In the genomic region with DNA sequence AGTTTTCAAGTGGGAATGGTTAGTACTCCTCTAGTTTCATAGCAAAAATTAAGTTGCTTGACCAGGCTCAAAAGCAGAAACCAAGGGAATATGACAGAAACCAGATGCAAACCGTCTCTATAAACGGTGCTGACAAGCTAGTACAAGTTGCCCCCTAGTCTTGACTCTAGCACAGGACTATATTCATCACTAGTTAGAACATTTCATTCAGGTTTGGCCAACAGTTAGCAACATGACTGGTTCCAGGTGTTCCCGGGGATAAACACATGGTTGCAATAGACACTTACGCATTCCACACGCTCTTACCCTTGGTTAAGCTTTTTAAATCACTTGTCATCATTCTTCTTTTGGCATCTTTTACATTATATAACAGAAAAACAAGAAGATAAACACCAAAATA, we compare ENCODE assay signal across 19 cellular contexts.
A peak's percentile ranks its signal among the peaks of the same experiment; 100 is the strongest.
DNase-seq lines count a peak whose midpoint lies in the region; ATAC-seq and TF ChIP-seq lines count a peak whose summit lies in the region.
"Had no signal": no experiment of that assay in that cellular context is flagged by ENCODE, and none has a peak within 500 bp of the region (broad histone marks: within the 10 kb centered on the region; RNA-seq: fewer than 3 reads in every experiment).

No MANE protein-coding gene starts in this region.

- peaks cover 71% of the 10 kb centered on the region for H3K36me3 Mint-ChIP-seq in activated CD8-positive, alpha-beta T cell treated with anti-CD3 and anti-CD28 coated beads for 36 hours (ENCODE audit: low read depth)
- H3K36me3 Mint-ChIP-seq in activated CD8-positive, alpha-beta T cell treated with anti-CD3 and anti-CD28 coated beads, Interleukin-2, amount 10 ng/mL, durations not matched to agents 7 days and 5 days (ENCODE audit: low read depth) = peaks cover 68% of the 10 kb centered on the region
- peaks cover 71% of the 10 kb centered on the region for H3K36me3 Mint-ChIP-seq in endodermal cell (ENCODE audit: low read depth)
- H3K36me3 Mint-ChIP-seq in naive B cell = peaks cover 48 to 49% of the 10 kb centered on the region in 2 donors

- peaks cover 46 to 82% (median 60%) of the 10 kb centered on the region in 11 experiments for H3K36me3 ChIP-seq in BLaER1 treated with 17β-estradiol and CSF1 and Interleukin-3, amounts not matched to agents 10 nM and 100 nM
- H3K36me3 ChIP-seq in endodermal cell (ENCODE audit: control insufficient read depth, insufficient read depth, low read length) (peaks cover 51% of the 10 kb centered on the region), body of pancreas (replicated peaks in 1 of 2; ENCODE audit: insufficient read depth in 1 of 2, low read depth in 2 of 2) (peaks cover 0 to 5% of the 10 kb centered on the region in 2 donors)

- H3K4me2 ChIP-seq in BLaER1 treated with 17β-estradiol and CSF1 and Interleukin-3, amounts not matched to agents 10 nM and 100 nM = peak overlapping the region; percentile 38 to 68 (median 60); a peak in 21 of 22 replicates

- POLR2A ChIA-PET in activated CD8-positive, alpha-beta T cell treated with anti-CD3 and anti-CD28 coated beads for 36 hours (lab: Charles Lee) = no interaction called here
- POLR2A ChIA-PET in activated CD8-positive, alpha-beta T cell treated with anti-CD3 and anti-CD28 coated beads, Interleukin-2, amount 10 ng/mL, durations not matched to agents 7 days and 5 days (lab: Charles Lee) = no interaction called here

- 0 out of 22 replicates have a peak overlapping the region, but pooled peaks of 2 of the 11 experiments have one; percentile 21 to 31 for H3K9ac ChIP-seq in BLaER1 treated with 17β-estradiol and CSF1 and Interleukin-3, amounts not matched to agents 10 nM and 100 nM
- H3K9ac ChIP-seq in endodermal cell (ENCODE audit: extremely low read depth, low read length, poor library complexity, severe bottlenecking) = no peak overlapping the region

- no peak overlapping the region; a peak in 1 of 20 replicates for H3K4me3 ChIP-seq in BLaER1 treated with 17β-estradiol and CSF1 and Interleukin-3, amounts not matched to agents 10 nM and 100 nM
- H3K4me3 ChIP-seq in endodermal cell (ENCODE audit: low read length) = no peak overlapping the region
- no peak overlapping the region for H3K4me3 ChIP-seq in body of pancreas

- TF ChIP-seq POLR2A in body of pancreas (IDR thresholded peaks at IDR 0.05) = no peak

- intact Hi-C loops in activated CD8-positive, alpha-beta T cell treated with anti-CD3 and anti-CD28 coated beads for 36 hours (cut with micrococcal nuclease) = no loop called here
- intact Hi-C loops in body of pancreas (cut with DNase I) = no loop called here

- H3K9me3 ChIP-seq in BLaER1 treated with 17β-estradiol and CSF1 and Interleukin-3, amounts not matched to agents 10 nM and 100 nM (replicated peaks in 1 of 11) = peaks cover 19 to 36% (median 29%) of the 10 kb centered on the region in 11 experiments
- H3K9me3 ChIP-seq in endodermal cell (ENCODE audit: control insufficient read depth, low read length) (peaks cover 18% of the 10 kb centered on the region), body of pancreas (no peaks in the 10 kb centered on the region)

- CTCF ChIA-PET in activated CD8-positive, alpha-beta T cell treated with anti-CD3 and anti-CD28 coated beads for 36 hours (lab: Charles Lee) = no interaction called here
- CTCF ChIA-PET in activated CD8-positive, alpha-beta T cell treated with anti-CD3 and anti-CD28 coated beads, Interleukin-2, amount 10 ng/mL, durations not matched to agents 7 days and 5 days (lab: Charles Lee) = no interaction called here

- no peaks in the 10 kb centered on the region for H3K27me3 Mint-ChIP-seq in activated CD8-positive, alpha-beta T cell treated with anti-CD3 and anti-CD28 coated beads for 36 hours
- H3K27me3 Mint-ChIP-seq in activated CD8-positive, alpha-beta T cell treated with anti-CD3 and anti-CD28 coated beads, Interleukin-2, amount 10 ng/mL, durations not matched to agents 7 days and 5 days (ENCODE audit: low read depth) = no peaks in the 10 kb centered on the region
- H3K27me3 Mint-ChIP-seq in endodermal cell (ENCODE audit: insufficient read depth) = no peaks in the 10 kb centered on the region
- H3K27me3 Mint-ChIP-seq in naive B cell = no peaks in the 10 kb centered on the region

- peaks cover 16 to 40% (median 29%) of the 10 kb centered on the region in 10 experiments for H3K4me1 ChIP-seq in BLaER1 treated with 17β-estradiol and CSF1 and Interleukin-3, amounts not matched to agents 10 nM and 100 nM
- H3K4me1 ChIP-seq in endodermal cell (ENCODE audit: control insufficient read depth, insufficient read depth, low read length) (no peaks in the 10 kb centered on the region), body of pancreas (no peaks in the 10 kb centered on the region)

- peaks cover 9% of the 10 kb centered on the region for H3K9me3 Mint-ChIP-seq in activated CD8-positive, alpha-beta T cell treated with anti-CD3 and anti-CD28 coated beads for 36 hours
- no peaks in the 10 kb centered on the region for H3K9me3 Mint-ChIP-seq in activated CD8-positive, alpha-beta T cell treated with anti-CD3 and anti-CD28 coated beads, Interleukin-2, amount 10 ng/mL, durations not matched to agents 7 days and 5 days (ENCODE audit: insufficient read depth)
- H3K9me3 Mint-ChIP-seq in endodermal cell (peaks cover 17% of the 10 kb centered on the region), naive B cell (peaks cover 0 to 9% (median 5%) of the 10 kb centered on the region in 7 donors)

- H3K27me3 ChIP-seq in BLaER1 treated with 17β-estradiol and CSF1 and Interleukin-3, amounts not matched to agents 10 nM and 100 nM = no peaks in the 10 kb centered on the region
- H3K27me3 ChIP-seq in endodermal cell (ENCODE audit: control insufficient read depth, insufficient read depth, low read length, poor library complexity, severe bottlenecking) (no peaks in the 10 kb centered on the region), body of pancreas (no peaks in the 10 kb centered on the region)

- H4K20me1 ChIP-seq in BLaER1 treated with 17β-estradiol and CSF1 and Interleukin-3, amounts not matched to agents 10 nM and 100 nM = no peaks in the 10 kb centered on the region

- peaks cover 10% of the 10 kb centered on the region for H3K4me1 Mint-ChIP-seq in activated CD8-positive, alpha-beta T cell treated with anti-CD3 and anti-CD28 coated beads for 36 hours (ENCODE audit: low read depth)
- H3K4me1 Mint-ChIP-seq in activated CD8-positive, alpha-beta T cell treated with anti-CD3 and anti-CD28 coated beads, Interleukin-2, amount 10 ng/mL, durations not matched to agents 7 days and 5 days (ENCODE audit: low read depth) = peaks cover 8% of the 10 kb centered on the region
- H3K4me1 Mint-ChIP-seq in endodermal cell = peaks cover 5% of the 10 kb centered on the region
- H3K4me1 Mint-ChIP-seq in naive B cell = peaks cover 12 to 15% (median 13%) of the 10 kb centered on the region in 3 donors
- H3K4me1 Mint-ChIP-seq: H9 had no signal

- no peak for ATAC-seq in activated CD8-positive, alpha-beta T cell treated with anti-CD3 and anti-CD28 coated beads for 36 hours
- no peak for ATAC-seq in activated CD8-positive, alpha-beta T cell treated with anti-CD3 and anti-CD28 coated beads, Interleukin-2, amount 10 ng/mL, durations not matched to agents 7 days and 5 days
- ATAC-seq in naive B cell (ENCODE audit: low read depth in 2 of 2) (no peak), body of pancreas (no peak), GM21717 (IDR thresholded peaks at IDR 0.05; ENCODE audit: unreplicated experiment) (no peak)

- WGBS in endodermal cell (ENCODE audit: insufficient coverage in 1 of 2, insufficient read length in 1 of 2), 2 experiments = 89 to 97% methylated on average over 4 to 5 of the region's 5 CpGs
- WGBS in body of pancreas, 2 donors = 90 to 91% methylated on average over 5 of the region's 5 CpGs

- no peak overlapping the region for H3K4me3 Mint-ChIP-seq in activated CD8-positive, alpha-beta T cell treated with anti-CD3 and anti-CD28 coated beads for 36 hours
- H3K4me3 Mint-ChIP-seq in activated CD8-positive, alpha-beta T cell treated with anti-CD3 and anti-CD28 coated beads, Interleukin-2, amount 10 ng/mL, durations not matched to agents 7 days and 5 days = no peak overlapping the region
- H3K4me3 Mint-ChIP-seq in endodermal cell = no peak overlapping the region
- H3K4me3 Mint-ChIP-seq in naive B cell = no peak overlapping the region
- H3K4me3 Mint-ChIP-seq: CD14-positive monocyte, H9 had no signal

- H3K27ac Mint-ChIP-seq in activated CD8-positive, alpha-beta T cell treated with anti-CD3 and anti-CD28 coated beads for 36 hours = peak overlapping the region; percentile 35
- no peak overlapping the region for H3K27ac Mint-ChIP-seq in activated CD8-positive, alpha-beta T cell treated with anti-CD3 and anti-CD28 coated beads, Interleukin-2, amount 10 ng/mL, durations not matched to agents 7 days and 5 days
- H3K27ac Mint-ChIP-seq in endodermal cell (peak overlapping the region; percentile 31), naive B cell (peak overlapping the region in 5 of 6 donors; percentile 31 to 73 (median 46))
- H3K27ac Mint-ChIP-seq: CD14-positive monocyte had no signal

- TF ChIP-seq CTCF in activated CD8-positive, alpha-beta T cell treated with anti-CD3 and anti-CD28 coated beads for 36 hours (IDR thresholded peaks at IDR 0.05) = no peak
- TF ChIP-seq CTCF in endodermal cell (conservative IDR thresholded peaks at IDR 0.05) (no peak), body of pancreas (IDR thresholded peaks at IDR 0.05) (no peak)

- no peak for DNase-seq in activated CD8-positive, alpha-beta T cell treated with anti-CD3 and anti-CD28 coated beads for 36 hours
- no peak for DNase-seq in activated CD8-positive, alpha-beta T cell treated with anti-CD3 and anti-CD28 coated beads, Interleukin-2, amount 10 ng/mL, durations not matched to agents 7 days and 5 days
- no peak for DNase-seq in endodermal cell
- DNase-seq in naive B cell = no peak
- DNase-seq in body of pancreas = no peak
- no peak for DNase-seq in stimulated activated CD4-positive, alpha-beta T cell treated with anti-CD3 and anti-CD28 coated beads, Interleukin-2, amount 100 ng/mL, for 48 hours
- DNase-seq: 8988T; COR-L47; DMS153; H9; Karpas-422; MM.1S; NCI-H1105 treated with DMSO at 0.1 percent for 48 hours; NCI-H187; NCI-H69; NK-92 treated with Interleukin-12 subunit alpha and Interleukin-12 subunit beta, amount 100 ng/mL, for 24 hours had no signal

- peak overlapping the region in 1 of 11 experiments; percentile 7; a peak in 3 of 22 replicates for H3K27ac ChIP-seq in BLaER1 treated with 17β-estradiol and CSF1 and Interleukin-3, amounts not matched to agents 10 nM and 100 nM
- H3K27ac ChIP-seq in endodermal cell (ENCODE audit: low read depth, low read length) (no peak overlapping the region), body of pancreas (no peak overlapping the region)
